22 cellular contexts compared by ENCODE assay signal in the genomic region with DNA sequence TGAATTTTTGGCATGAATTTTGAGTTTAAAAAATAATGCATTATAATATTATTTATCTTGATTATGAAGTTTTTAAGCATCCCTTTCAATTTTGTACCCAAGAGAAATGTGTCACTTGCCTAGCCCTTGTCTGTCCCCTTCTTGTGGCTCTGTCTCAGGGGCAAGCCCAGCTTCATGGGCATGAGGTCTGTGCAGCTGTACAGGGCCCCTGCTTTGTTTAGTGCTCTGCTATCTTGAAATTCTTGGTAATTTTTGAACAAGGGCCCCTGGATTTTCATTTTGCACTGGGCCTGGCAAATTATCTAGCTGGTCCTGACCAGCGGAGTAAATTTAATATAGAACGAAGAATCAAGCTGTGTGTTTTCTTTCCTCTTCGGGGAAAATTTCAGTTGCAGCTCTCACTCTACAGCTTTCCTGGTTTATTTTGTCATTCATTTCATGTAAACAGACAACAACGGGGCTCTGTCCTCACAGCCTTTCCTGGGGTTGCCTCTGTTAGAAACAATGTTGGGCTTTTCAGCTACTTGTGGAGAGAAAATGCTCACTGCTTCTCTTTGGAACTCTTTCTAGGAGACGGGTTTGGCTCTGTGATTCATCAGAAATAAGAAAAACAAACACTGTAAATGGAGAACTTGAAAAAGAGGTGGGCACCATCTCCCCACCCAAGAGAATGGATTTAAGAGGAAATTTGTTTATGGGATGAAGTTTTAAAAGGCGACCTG. TPM values are rescaled to one million over a fixed set of nuclear protein-coding genes. Genes with fewer than 3 reads are reported as not detected.
DNase-seq lines count a peak whose midpoint lies in the region; ATAC-seq and TF ChIP-seq lines count a peak whose summit lies in the region.
"Had no signal": no experiment of that assay in that cellular context is flagged by ENCODE, and none has a peak within 500 bp of the region (broad histone marks: within the 10 kb centered on the region; RNA-seq: fewer than 3 reads in every experiment).

No MANE protein-coding gene starts in this region.

- no peak overlapping the region for H3K27ac ChIP-seq in esophagus muscularis mucosa (replicated peaks in 1 of 4)
- H3K27ac ChIP-seq: gastrocnemius medialis, parathyroid adenoma, spleen, VCaP had no signal

- H3K36me3 ChIP-seq in esophagus muscularis mucosa, result no peaks in the 10 kb centered on the region
- H3K36me3 ChIP-seq: gastrocnemius medialis, spleen had no signal

- no peak for TF ChIP-seq EP300 in esophagus muscularis mucosa (IDR thresholded peaks at IDR 0.05)

- H3K4me3 ChIP-seq in esophagus muscularis mucosa, result no peak overlapping the region
- H3K4me3 ChIP-seq: gastrocnemius medialis, spleen had no signal

- ATAC-seq in T-helper 17 cell (no peak), GM19351 (IDR thresholded peaks at IDR 0.05; ENCODE audit: unreplicated experiment) (no peak)
- ATAC-seq: gastrocnemius medialis; stimulated activated naive CD8-positive, alpha-beta T cell treated with anti-CD3 and anti-CD28 coated beads, Interleukin-15, Interleukin-2, amounts not matched to agents 100 U/mL and 50 U/mL, for 24 hours had no signal

- H3K9me3 Mint-ChIP-seq in activated CD4-positive, alpha-beta T cell treated with anti-CD3 and anti-CD28 coated beads, Interleukin-2, amount 10 ng/mL, durations not matched to agents 24 days and 14 days, result no peaks in the 10 kb centered on the region
- H3K9me3 Mint-ChIP-seq: CD4-positive, alpha-beta T cell; immature natural killer cell had no signal

- H3K4me1 ChIP-seq in esophagus muscularis mucosa, result peaks cover 0 to 12% (median 9%) of the 10 kb centered on the region in 4 donors
- H3K4me1 ChIP-seq: gastrocnemius medialis, parathyroid adenoma had no signal

- no peaks in the 10 kb centered on the region for H3K36me3 Mint-ChIP-seq in T-helper 17 cell (ENCODE audit: low read depth)
- no peaks in the 10 kb centered on the region for H3K36me3 Mint-ChIP-seq in activated CD4-positive, alpha-beta T cell treated with anti-CD3 and anti-CD28 coated beads, Interleukin-2, amount 10 ng/mL, durations not matched to agents 24 days and 14 days (ENCODE audit: low read depth)
- H3K36me3 Mint-ChIP-seq: immature natural killer cell had no signal

- H3K27ac Mint-ChIP-seq in T-helper 17 cell, result no peak overlapping the region
- no peak overlapping the region for H3K27ac Mint-ChIP-seq in activated CD4-positive, alpha-beta T cell treated with anti-CD3 and anti-CD28 coated beads, Interleukin-2, amount 10 ng/mL, durations not matched to agents 24 days and 14 days
- H3K27ac Mint-ChIP-seq: CD4-positive, alpha-beta T cell; immature natural killer cell had no signal

- peaks cover 10% of the 10 kb centered on the region for H3K27me3 Mint-ChIP-seq in T-helper 17 cell
- H3K27me3 Mint-ChIP-seq in activated CD4-positive, alpha-beta T cell treated with anti-CD3 and anti-CD28 coated beads, Interleukin-2, amount 10 ng/mL, durations not matched to agents 24 days and 14 days, result peaks cover 53% of the 10 kb centered on the region

- 60% methylated on average over 6 of the region's 6 CpGs for WGBS in esophagus muscularis mucosa

- TF ChIP-seq CTCF in esophagus muscularis mucosa (IDR thresholded peaks at IDR 0.05), result no peak

- intact Hi-C loops in esophagus muscularis mucosa (cut with DNase I), result no loop called here
- intact Hi-C loops in activated CD4-positive, alpha-beta T cell treated with anti-CD3 and anti-CD28 coated beads, Interleukin-2, amount 10 ng/mL, durations not matched to agents 24 days and 14 days (cut with micrococcal nuclease), result no loop called here

- H3K4me1 Mint-ChIP-seq in T-helper 17 cell, result no peaks in the 10 kb centered on the region
- H3K4me1 Mint-ChIP-seq in activated CD4-positive, alpha-beta T cell treated with anti-CD3 and anti-CD28 coated beads, Interleukin-2, amount 10 ng/mL, durations not matched to agents 24 days and 14 days, result peaks cover 3% of the 10 kb centered on the region
- H3K4me1 Mint-ChIP-seq: immature natural killer cell had no signal

- H3K4me3 Mint-ChIP-seq in T-helper 17 cell, result peak overlapping the region; percentile 2
- H3K4me3 Mint-ChIP-seq in activated CD4-positive, alpha-beta T cell treated with anti-CD3 and anti-CD28 coated beads, Interleukin-2, amount 10 ng/mL, durations not matched to agents 24 days and 14 days, result no peak overlapping the region
- H3K4me3 Mint-ChIP-seq: CD4-positive, alpha-beta T cell; immature natural killer cell had no signal

- DNase-seq in Ammon's horn (ENCODE audit: low spot score) (peak; percentile 80), T-helper 17 cell (no peak), esophagus muscularis mucosa (ENCODE audit: extremely low spot score) (peak; percentile 77), middle frontal gyrus (ENCODE audit: extremely low spot score, low spot score) (peak; percentile 43), NCI-H2107 treated with DMSO at 0.1 percent for 48 hours (lab: John Stamatoyannopoulos, UW; ENCODE audit: unreplicated experiment) (no peak), germinal center (ENCODE audit: low spot score) (no peak)
- DNase-seq in activated CD4-positive, alpha-beta T cell treated with anti-CD3 and anti-CD28 coated beads, Interleukin-2, amount 10 ng/mL, durations not matched to agents 24 days and 14 days, result no peak
- DNase-seq: activated effector memory CD4-positive, alpha-beta T cell treated with Interleukin-2 at 50 U/mL for 16 hours; CD4-positive, alpha-beta T cell; gastrocnemius medialis; immature natural killer cell; NCI-H1694; NCI-H510A; OCI-M1; spleen; stimulated activated naive CD8-positive, alpha-beta T cell treated with anti-CD3 and anti-CD28 coated beads, Interleukin-15, Interleukin-2, amounts not matched to agents 100 U/mL and 50 U/mL, for 24 hours had no signal

- TF ChIP-seq POLR2A in esophagus muscularis mucosa (IDR thresholded peaks at IDR 0.05; ENCODE audit: low read depth), result no peak

- no peaks in the 10 kb centered on the region for H3K27me3 ChIP-seq in esophagus muscularis mucosa
- H3K27me3 ChIP-seq: gastrocnemius medialis, spleen had no signal

- H3K9me3 ChIP-seq in T-helper 17 cell (ENCODE audit: control insufficient read depth, low read length, poor library complexity, severe bottlenecking) (no peaks in the 10 kb centered on the region), esophagus muscularis mucosa (no peaks in the 10 kb centered on the region)
- H3K9me3 ChIP-seq: gastrocnemius medialis, spleen had no signal

RNA-seq across cellular contexts. Expression of gene LIX1, which starts 41.1 kb away (rescaled TPM):
- total RNA-seq in T-helper 17 cell (not detected), esophagus muscularis mucosa (1 to 10 TPM in 1 of 4 donors, under 1 TPM in 3; 0.42 to 1.2 (median 0.67) TPM)
- not detected in 2 replicates for total RNA-seq in activated CD4-positive, alpha-beta T cell treated with anti-CD3 and anti-CD28 coated beads, Interleukin-2, amount 10 ng/mL, durations not matched to agents 24 days and 14 days
- total RNA-seq: A172; CD4-positive, alpha-beta T cell; gastrocnemius medialis; LHCN-M2; mononuclear cell had no signal

Comparison
In these comparisons a context has a peak if more than half of its experiments do, and no peak if none do; other contexts are left out.
1. DNase-seq: peak in Ammon's horn (single experiment), esophagus muscularis mucosa (single experiment) and middle frontal gyrus (single experiment); none in T-helper 17 cell (0 of 3), activated CD4-positive, alpha-beta T cell treated with anti-CD3 and anti-CD28 coated beads, Interleukin-2, amount 10 ng/mL, durations not matched to agents 24 days and 14 days (single experiment), NCI-H2107 treated with DMSO at 0.1 percent for 48 hours (single experiment) and germinal center (single experiment).